In the genomic region with DNA sequence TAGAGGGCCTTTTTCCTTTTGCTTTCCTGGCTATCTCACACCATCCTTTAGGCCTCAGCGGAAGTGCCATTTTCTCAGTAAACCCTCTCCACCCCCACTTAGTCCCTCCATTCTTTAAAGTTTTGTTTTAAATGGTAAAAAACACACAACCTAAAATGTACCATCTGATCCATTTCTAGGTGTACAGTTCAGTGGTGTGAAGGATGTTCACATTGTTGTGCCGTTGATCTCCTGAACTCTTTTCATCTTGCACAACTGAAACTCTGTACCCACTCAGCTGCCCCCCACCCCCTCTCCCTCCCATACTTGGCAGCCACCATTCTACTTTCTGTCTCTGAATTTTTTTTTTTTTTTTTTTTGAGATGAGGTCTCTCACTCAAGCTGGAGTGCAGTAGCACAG, we compare ENCODE assay signal across 19 cellular contexts. TPM values are rescaled to one million over a fixed set of nuclear protein-coding genes. Genes with fewer than 3 reads are reported as not detected.
DNase-seq lines count a peak whose midpoint lies in the region; ATAC-seq, FAIRE-seq and TF ChIP-seq lines count a peak whose summit lies in the region.
"Had no signal": no experiment of that assay in that cellular context is flagged by ENCODE, and none has a peak within 500 bp of the region (broad histone marks: within the 10 kb centered on the region; RNA-seq: fewer than 3 reads in every experiment).

No MANE protein-coding gene starts in this region.

- H4K20me1 ChIP-seq in HepG2 (ENCODE audit: insufficient read depth, low read length): no peaks in the 10 kb centered on the region
- H4K20me1 ChIP-seq: BLaER1 had no signal

- H3K27me3 Mint-ChIP-seq in CD14-positive monocyte (ENCODE audit: low read depth in 3 of 3): peaks cover 0 to 3% (median 0%) of the 10 kb centered on the region in 3 donors
- no peaks in the 10 kb centered on the region for H3K27me3 Mint-ChIP-seq in dendritic cell treated with granulocyte-macrophage colony-stimulating factor and Interleukin-4, amounts not matched to agents 40 ng/mL and 50 ng/mL, for 4 days

- CTCF ChIA-PET in HepG2 (lab: Yijun Ruan, JAX; ENCODE audit: low intra/inter-chr PET ratio, low total read pairs): no interaction called here

- no peak overlapping the region for H2AFZ ChIP-seq in HepG2 (ENCODE audit: low read length)

- peak overlapping the region; percentile 79 for H3K27ac ChIP-seq in HepG2 (ENCODE audit: extremely low read length, insufficient read depth, low read length)
- peak overlapping the region; percentile 18 for H3K27ac ChIP-seq in neutrophil
- H3K27ac ChIP-seq: BLaER1 had no signal

- peak; percentile 12 for FAIRE-seq in HepG2 (lab: Jason Lieb, UNC)

- peaks cover 5 to 10% of the 10 kb centered on the region in 2 experiments; a peak in 4 of 5 replicates for H3K36me3 ChIP-seq in HepG2 (replicated peaks in 1 of 2; ENCODE audit: control insufficient read depth in 1 of 2, insufficient read depth in 2 of 2, low read length in 2 of 2)
- peaks cover 54% of the 10 kb centered on the region for H3K36me3 ChIP-seq in neutrophil

- 33% methylated on average over 2 of the region's 2 CpGs for WGBS in HepG2 (ENCODE audit: low lambda C conversion rate)

- H3K27me3 ChIP-seq in HepG2 (ENCODE audit: control insufficient read depth in 1 of 2, insufficient read depth in 2 of 2, low read length in 2 of 2): no peaks in the 10 kb centered on the region
- no peaks in the 10 kb centered on the region for H3K27me3 ChIP-seq in neutrophil
- H3K27me3 ChIP-seq: BLaER1 had no signal

- no TSS peak for BruUV-seq in HepG2 (replicated peaks; lab: Mats Ljungman, UMichigan)

- H3K9me3 ChIP-seq in HepG2 (ENCODE audit: low read length): no peaks in the 10 kb centered on the region
- H3K9me3 ChIP-seq in neutrophil: no peaks in the 10 kb centered on the region
- H3K9me3 ChIP-seq: BLaER1 had no signal

- in situ Hi-C loops in HepG2 (cut with HindIII; ENCODE audit: extremely low pct_ligation_motif_present, low pct_unique_long_range_greater_than_20kb): no loop called here

- peak; percentile 23 for ATAC-seq in HepG2
- ATAC-seq in HG03565 (IDR thresholded peaks at IDR 0.05; ENCODE audit: unreplicated experiment): no peak
- no peak for ATAC-seq in GM21786 (IDR thresholded peaks at IDR 0.05; ENCODE audit: unreplicated experiment)
- ATAC-seq: CD8-positive, alpha-beta T cell; HCT116 had no signal

- intact Hi-C loops in CD14-positive monocyte (cut with micrococcal nuclease): no loop called here
- intact Hi-C loops in dendritic cell treated with granulocyte-macrophage colony-stimulating factor and Interleukin-4, amounts not matched to agents 40 ng/mL and 50 ng/mL, for 4 days (cut with micrococcal nuclease): no loop called here
- intact Hi-C loops in HepG2 (cut with micrococcal nuclease; ENCODE audit: unreplicated experiment): no loop called here

- POLR2A ChIA-PET in HepG2 (lab: Yijun Ruan, JAX): interaction anchor here (0.6 to 1.6 kb wide), 6 partner anchors 38 to 145 kb away, joined by 3 to 5 read pairs (median 4); partner anchors contain the start of genes CBX3 and SNX10

- TF ChIP-seq CTCF in CD14-positive monocyte (IDR thresholded peaks at IDR 0.05): no peak
- TF ChIP-seq CTCF in HepG2 (CRISPR knock-in tag; IDR thresholded peaks at IDR 0.05): no peak
- TF ChIP-seq CTCF in neutrophil (IDR thresholded peaks at IDR 0.05): no peak

- H3K4me3 Mint-ChIP-seq in CD14-positive monocyte: no peak overlapping the region
- H3K4me3 Mint-ChIP-seq in dendritic cell treated with granulocyte-macrophage colony-stimulating factor and Interleukin-4, amounts not matched to agents 40 ng/mL and 50 ng/mL, for 4 days: no peak overlapping the region
- H3K4me3 Mint-ChIP-seq: CD8-positive, alpha-beta T cell; HFFc6 had no signal

- peaks cover 61 to 79% of the 10 kb centered on the region in 2 donors for H3K36me3 Mint-ChIP-seq in CD14-positive monocyte
- H3K36me3 Mint-ChIP-seq in dendritic cell treated with granulocyte-macrophage colony-stimulating factor and Interleukin-4, amounts not matched to agents 40 ng/mL and 50 ng/mL, for 4 days (ENCODE audit: low read depth): peaks cover 67% of the 10 kb centered on the region

- H3K4me3 ChIP-seq in HepG2 (replicated peaks in 1 of 3; ENCODE audit: insufficient read depth in 1 of 3, low read depth in 2 of 3, low read length in 3 of 3) (peak overlapping the region in 1 of 3 experiments; percentile 48; a peak in 2 of 6 replicates), neutrophil (ENCODE audit: low read depth in 1 of 2, low read length in 1 of 2) (no peak overlapping the region)
- H3K4me3 ChIP-seq: BLaER1 had no signal

- DNase-seq in CD14-positive monocyte (ENCODE audit: low spot score): no peak
- DNase-seq in HepG2 (ENCODE audit: low spot score): peak; percentile 56
- no peak for DNase-seq in NCI-H146 (lab: John Stamatoyannopoulos, UW)
- DNase-seq in NCI-H748 (lab: John Stamatoyannopoulos, UW; ENCODE audit: unreplicated experiment): no peak
- DNase-seq: 8988T; Calu3; CD8-positive, alpha-beta T cell; DMS79 treated with DMSO at 0.1 percent for 48 hours; GF-D8; GOT3; H7; HFFc6 had no signal

- peaks cover 3% of the 10 kb centered on the region for H3K79me2 ChIP-seq in HepG2 (ENCODE audit: insufficient read depth, low read length)

- TF ChIP-seq RAD21 in HepG2 (CRISPR knock-in tag; IDR thresholded peaks at IDR 0.05): no peak

- no peaks in the 10 kb centered on the region for H3K9me3 Mint-ChIP-seq in CD14-positive monocyte
- H3K9me3 Mint-ChIP-seq in dendritic cell treated with granulocyte-macrophage colony-stimulating factor and Interleukin-4, amounts not matched to agents 40 ng/mL and 50 ng/mL, for 4 days: no peaks in the 10 kb centered on the region
- H3K9me3 Mint-ChIP-seq: CD8-positive, alpha-beta T cell had no signal

- H3K9ac ChIP-seq in HepG2 (ENCODE audit: insufficient read depth, low read depth, low read length): peak overlapping the region; percentile 32; the same call in 1 of the 2 replicates
- H3K9ac ChIP-seq: BLaER1 had no signal

- no peak for TF ChIP-seq POLR2A in HepG2 (IDR thresholded peaks at IDR 0.05; ENCODE audit: insufficient read depth in 1 of 2, low read depth in 2 of 2, low read length in 2 of 2)

- peak overlapping the region; percentile 62 for H3K4me2 ChIP-seq in HepG2 (ENCODE audit: low read depth, low read length)
- H3K4me2 ChIP-seq: BLaER1 had no signal

- H3K4me1 Mint-ChIP-seq in CD14-positive monocyte: peaks cover 33% of the 10 kb centered on the region
- peaks cover 65% of the 10 kb centered on the region for H3K4me1 Mint-ChIP-seq in dendritic cell treated with granulocyte-macrophage colony-stimulating factor and Interleukin-4, amounts not matched to agents 40 ng/mL and 50 ng/mL, for 4 days (ENCODE audit: low read depth)

- TF ChIP-seq EP300 in HepG2 (IDR thresholded peaks at IDR 0.05; ENCODE audit: low read depth in 2 of 2, low read length in 2 of 2) (peak in 1 of 2 experiments; percentile 35; a peak in 1 of 4 replicates), HepG2 (CRISPR knock-in tag; IDR thresholded peaks at IDR 0.05; ENCODE audit: borderline replicate concordance) (no peak)

- H3K4me1 ChIP-seq in HepG2 (ENCODE audit: insufficient read depth, low read length): peaks cover 76% of the 10 kb centered on the region
- peaks cover under 1 to 3% of the 10 kb centered on the region in 2 experiments for H3K4me1 ChIP-seq in neutrophil (ENCODE audit: control insufficient read depth in 1 of 2, insufficient read depth in 1 of 2, low read depth in 1 of 2, low read length in 1 of 2)
- H3K4me1 ChIP-seq: BLaER1 had no signal

- peak overlapping the region in 4 of 7 donors; percentile 44 to 82 (median 62) for H3K27ac Mint-ChIP-seq in CD14-positive monocyte
- H3K27ac Mint-ChIP-seq in dendritic cell treated with granulocyte-macrophage colony-stimulating factor and Interleukin-4, amounts not matched to agents 40 ng/mL and 50 ng/mL, for 4 days: peak overlapping the region; percentile 20
- H3K27ac Mint-ChIP-seq: CD8-positive, alpha-beta T cell; HFFc6 had no signal

TF ChIP-seq in HepG2, 621 proteins besides CTCF, POLR2A, EP300 and RAD21 (continues in another document):
- TF ChIP-seq HBP1 (CRISPR knock-in tag; IDR thresholded peaks at IDR 0.05; ENCODE audit: low read depth): no peak
- TF ChIP-seq NR2C2 (CRISPR knock-in tag; IDR thresholded peaks at IDR 0.05; ENCODE audit: borderline replicate concordance): 0 out of 2 replicates have a peak, but pooled peaks have one; percentile 23

RNA-seq across cellular contexts. Expression of gene SNX10, which starts 52.2 kb away (rescaled TPM):
- polyA plus RNA-seq in CD14-positive monocyte: 100 to 1,000 TPM; 219 to 250 TPM
- 26.0 and 43.1 TPM in 2 replicates for total RNA-seq in HepG2 (2016; rRNA removed; fragmentation: Illumina TruSeq; extraction: Trizol)
- 11.0 and 13.9 TPM in 2 replicates for total RNA-seq in HepG2 (2016; cell fraction: cytosol; rRNA removed; fragmentation: Illumina TruSeq; extraction: Trizol; ENCODE audit: low read depth)
- total RNA-seq in HepG2 (2016; cell fraction: insoluble cytoplasmic fraction; rRNA removed; fragmentation: Illumina TruSeq; extraction: Trizol): 26.8 and 44.6 TPM in 2 replicates
- 36.5 and 37.9 TPM in 2 replicates for total RNA-seq in HepG2 (2016; cell fraction: membrane; rRNA removed; fragmentation: Illumina TruSeq; extraction: Trizol)
- 14.2 and 18.3 TPM in 2 replicates for total RNA-seq in HepG2 (2016; cell fraction: nucleus; rRNA removed; fragmentation: Illumina TruSeq; extraction: Trizol)
- 18.6 and 27.6 TPM in 2 replicates for polyA plus RNA-seq in HepG2 (2011; rRNA removed)
- polyA plus RNA-seq in HepG2 (2011; cell fraction: cytosol; rRNA removed): 13.8 and 23.3 TPM in 2 replicates
- 5.2 and 8.7 TPM in 2 replicates for polyA plus RNA-seq in HepG2 (2011; cell fraction: nucleus; rRNA removed)
- polyA plus RNA-seq in HepG2 (2012): 32.4 and 42.5 TPM in 2 replicates
- polyA plus RNA-seq in HepG2 (2016; cell fraction: cytosol; fragmentation: Illumina TruSeq; extraction: Trizol; ENCODE audit: low read depth): 19.2 and 21.4 TPM in 2 replicates
- 55.9 and 58.7 TPM in 2 replicates for polyA plus RNA-seq in HepG2 (2016; cell fraction: insoluble cytoplasmic fraction; fragmentation: Illumina TruSeq; extraction: Trizol; ENCODE audit: low read depth)
- polyA plus RNA-seq in HepG2 (2016; cell fraction: membrane; fragmentation: Illumina TruSeq; extraction: Trizol; ENCODE audit: low read depth): 39.2 and 40.3 TPM in 2 replicates
- polyA plus RNA-seq in HepG2 (2016; cell fraction: nucleus; fragmentation: Illumina TruSeq; extraction: Trizol; ENCODE audit: insufficient read depth, low read depth): 28.8 and 32.3 TPM in 2 replicates
- polyA minus RNA-seq in HepG2 (2011; rRNA and poly(A)+ RNA removed; ENCODE audit: low replicate concordance): 1.4 and 7.6 TPM in 2 replicates
- 18.6 and 21.0 TPM in 2 replicates for polyA minus RNA-seq in HepG2 (2011; cell fraction: cytosol; rRNA and poly(A)+ RNA removed)
- polyA minus RNA-seq in HepG2 (2011; cell fraction: nucleus; rRNA and poly(A)+ RNA removed): 12.9 and 18.8 TPM in 2 replicates
- total RNA-seq: HFFc6 had no signal
- polyA plus RNA-seq: AG04450 had no signal
